In the genomic region with DNA sequence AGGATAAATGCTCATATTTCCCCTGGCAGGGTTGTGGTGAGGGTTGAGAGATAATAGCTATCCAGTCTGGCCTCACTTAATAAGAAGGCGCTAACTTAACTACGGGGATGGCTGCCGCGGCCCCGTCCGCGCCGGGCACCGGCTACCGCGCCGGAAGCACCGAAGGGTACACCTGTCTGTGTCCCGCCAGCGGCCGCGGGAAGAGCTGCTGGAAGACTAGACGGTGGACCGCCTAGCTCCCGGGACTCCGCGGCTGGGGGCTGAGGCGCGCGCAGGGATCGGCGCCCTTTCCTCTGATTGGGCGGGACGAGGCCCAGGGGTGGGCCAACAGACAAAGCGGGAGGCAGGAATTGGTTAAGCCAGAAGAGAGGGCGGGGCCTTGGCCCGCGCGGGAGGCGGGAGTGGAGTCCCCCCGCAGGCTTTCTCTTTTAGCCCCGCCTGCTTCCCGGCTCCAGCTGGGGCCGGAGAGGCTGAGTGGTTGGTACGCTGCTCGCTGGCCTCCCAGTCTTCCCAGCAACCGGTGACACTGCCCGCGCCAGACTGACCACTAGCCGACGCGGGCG, we compare ENCODE assay signal across 8 cellular contexts. TPM values are rescaled to one million over a fixed set of nuclear protein-coding genes. Genes with fewer than 3 reads are reported as not detected.
A peak's percentile ranks its signal among the peaks of the same experiment; 100 is the strongest.
DNase-seq lines count a peak whose midpoint lies in the region; ATAC-seq and TF ChIP-seq lines count a peak whose summit lies in the region.

A gene (plus strand): TSS at position 431 of the 563 bp plus-strand sequence. CDS start 9,051 bp downstream, outside the sequence.

- H3K27me3 ChIP-seq in colonic mucosa: no peaks in the 10 kb centered on the region

- peaks cover 2% of the 10 kb centered on the region for H3K36me3 Mint-ChIP-seq in activated CD4-positive, alpha-beta T cell treated with anti-CD3 and anti-CD28 coated beads, Interleukin-2, amount 10 ng/mL, durations not matched to agents 24 days and 14 days (ENCODE audit: low read depth)

- H3K9ac ChIP-seq in colonic mucosa (ENCODE audit: low read depth in 2 of 2, low read length in 2 of 2): peak within 1 kb of the TSS; percentile 94 to 99

- H3K4me1 Mint-ChIP-seq in activated CD4-positive, alpha-beta T cell treated with anti-CD3 and anti-CD28 coated beads, Interleukin-2, amount 10 ng/mL, durations not matched to agents 24 days and 14 days: peaks cover 28% of the 10 kb centered on the region

- peak within 1 kb of the TSS; percentile 98 for H3K27ac ChIP-seq in C4-2B
- peak within 1 kb of the TSS; percentile 99 for H3K27ac ChIP-seq in colonic mucosa

- intact Hi-C loops in activated CD4-positive, alpha-beta T cell treated with anti-CD3 and anti-CD28 coated beads, Interleukin-2, amount 10 ng/mL, durations not matched to agents 24 days and 14 days (cut with micrococcal nuclease): loop anchor here (1.0 kb wide), 4 partner anchors 12 to 68 kb away; a partner anchor contains a TSS
- intact Hi-C loops in colonic mucosa (cut with DNase I): no loop called here

- peaks cover 2% of the 10 kb centered on the region for H3K27me3 Mint-ChIP-seq in activated CD4-positive, alpha-beta T cell treated with anti-CD3 and anti-CD28 coated beads, Interleukin-2, amount 10 ng/mL, durations not matched to agents 24 days and 14 days

- H3K9me3 Mint-ChIP-seq in activated CD4-positive, alpha-beta T cell treated with anti-CD3 and anti-CD28 coated beads, Interleukin-2, amount 10 ng/mL, durations not matched to agents 24 days and 14 days: no peaks in the 10 kb centered on the region

- no peaks in the 10 kb centered on the region for H3K9me3 ChIP-seq in colonic mucosa

- H3K36me3 ChIP-seq in colonic mucosa: no peaks in the 10 kb centered on the region

- DNase-seq in NCI-H69 (lab: John Stamatoyannopoulos, UW) (peak; percentile 99), colonic mucosa (peak; percentile 98), left kidney (ENCODE audit: low read depth, low spot score) (peak; percentile 99)
- peak; percentile 99 for DNase-seq in activated CD4-positive, alpha-beta T cell treated with anti-CD3 and anti-CD28 coated beads, Interleukin-2, amount 10 ng/mL, durations not matched to agents 24 days and 14 days
- DNase-seq in stimulated activated CD4-positive, alpha-beta T cell treated with anti-CD3 and anti-CD28 coated beads, Interleukin-1b, Interleukin-23, amount 100 ng/mL, for 48 hours: peak; percentile 93

- H3K27ac Mint-ChIP-seq in activated CD4-positive, alpha-beta T cell treated with anti-CD3 and anti-CD28 coated beads, Interleukin-2, amount 10 ng/mL, durations not matched to agents 24 days and 14 days: no peak within 1 kb of the TSS

- H3K4me3 ChIP-seq in colonic mucosa: peak within 1 kb of the TSS; percentile 78

- no peak within 1 kb of the TSS for H3K4me3 Mint-ChIP-seq in activated CD4-positive, alpha-beta T cell treated with anti-CD3 and anti-CD28 coated beads, Interleukin-2, amount 10 ng/mL, durations not matched to agents 24 days and 14 days

- peaks cover 3% of the 10 kb centered on the region for H3K4me1 ChIP-seq in colonic mucosa

- ATAC-seq in GM19372 (IDR thresholded peaks at IDR 0.05; ENCODE audit: low read depth, unreplicated experiment) (peak; percentile 74), HG03521 (IDR thresholded peaks at IDR 0.05; ENCODE audit: unreplicated experiment) (peak; percentile 82)

- TF ChIP-seq CTCF in C4-2B (conservative IDR thresholded peaks at IDR 0.05) (no peak), colonic mucosa (IDR thresholded peaks at IDR 0.05) (no peak)

RNA-seq across cellular contexts. Expression of the gene that starts here (rescaled TPM):
- 44.0 and 48.8 TPM in 2 replicates for total RNA-seq in activated CD4-positive, alpha-beta T cell treated with anti-CD3 and anti-CD28 coated beads, Interleukin-2, amount 10 ng/mL, durations not matched to agents 24 days and 14 days
- 10 to 100 TPM; 27.8 to 57.4 TPM for total RNA-seq in colonic mucosa

Comparison
In these comparisons a context has a peak if more than half of its experiments do, and no peak if none do; other contexts are left out.
1. Peak in every context shown above with its lines: DNase-seq, ATAC-seq, H3K4me3 ChIP-seq and H3K27ac ChIP-seq.